ENCODE assay signal across 1 cellular context in genomic region chr10:102225646-102226541, GRCh38.
TF ChIP-seq lines count a peak whose summit lies in the region.

Gene ELOVL3, plus strand, starts transcription at chr10:102226299. Its CDS starts 250 bp downstream, at chr10:102226549.

TF ChIP-seq in K562, 482 proteins besides CTCF, POLR2A, EP300 and RAD21 (continued from another document and continues in another):
- TF ChIP-seq ATF1 (CRISPR knock-in tag; IDR thresholded peaks at IDR 0.05): no peak
- TF ChIP-seq ATF1 (tag; IDR thresholded peaks at IDR 0.05): peak; percentile 66; the same call in 1 of the 2 replicates
- peak; percentile 73 for TF ChIP-seq POLR2G (IDR thresholded peaks at IDR 0.05; ENCODE audit: low read depth, low read length)
- no peak for TF ChIP-seq TSC22D4 (tag; IDR thresholded peaks at IDR 0.05)
- TF ChIP-seq, protein P1, sequence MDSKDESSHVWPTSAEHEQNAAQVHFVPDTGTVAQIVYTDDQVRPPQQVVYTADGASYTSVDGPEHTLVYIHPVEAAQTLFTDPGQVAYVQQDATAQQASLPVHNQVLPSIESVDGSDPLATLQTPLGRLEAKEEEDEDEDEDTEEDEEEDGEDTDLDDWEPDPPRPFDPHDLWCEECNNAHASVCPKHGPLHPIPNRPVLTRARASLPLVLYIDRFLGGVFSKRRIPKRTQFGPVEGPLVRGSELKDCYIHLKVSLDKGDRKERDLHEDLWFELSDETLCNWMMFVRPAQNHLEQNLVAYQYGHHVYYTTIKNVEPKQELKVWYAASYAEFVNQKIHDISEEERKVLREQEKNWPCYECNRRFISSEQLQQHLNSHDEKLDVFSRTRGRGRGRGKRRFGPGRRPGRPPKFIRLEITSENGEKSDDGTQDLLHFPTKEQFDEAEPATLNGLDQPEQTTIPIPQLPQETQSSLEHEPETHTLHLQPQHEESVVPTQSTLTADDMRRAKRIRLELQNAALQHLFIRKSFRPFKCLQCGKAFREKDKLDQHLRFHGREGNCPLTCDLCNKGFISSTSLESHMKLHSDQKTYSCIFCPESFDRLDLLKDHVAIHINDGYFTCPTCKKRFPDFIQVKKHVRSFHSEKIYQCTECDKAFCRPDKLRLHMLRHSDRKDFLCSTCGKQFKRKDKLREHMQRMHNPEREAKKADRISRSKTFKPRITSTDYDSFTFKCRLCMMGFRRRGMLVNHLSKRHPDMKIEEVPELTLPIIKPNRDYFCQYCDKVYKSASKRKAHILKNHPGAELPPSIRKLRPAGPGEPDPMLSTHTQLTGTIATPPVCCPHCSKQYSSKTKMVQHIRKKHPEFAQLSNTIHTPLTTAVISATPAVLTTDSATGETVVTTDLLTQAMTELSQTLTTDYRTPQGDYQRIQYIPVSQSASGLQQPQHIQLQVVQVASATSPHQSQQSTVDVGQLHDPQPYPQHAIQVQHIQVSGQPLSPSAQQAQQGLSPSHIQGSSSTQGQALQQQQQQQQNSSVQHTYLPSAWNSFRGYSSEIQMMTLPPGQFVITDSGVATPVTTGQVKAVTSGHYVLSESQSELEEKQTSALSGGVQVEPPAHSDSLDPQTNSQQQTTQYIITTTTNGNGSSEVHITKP (IDR thresholded peaks at IDR 0.05; ENCODE audit: partially characterized antibody): peak; percentile 39
- peak; percentile 56 for TF ChIP-seq FOS (IDR thresholded peaks at IDR 0.05; ENCODE audit: extremely low read depth, insufficient read length)
- TF ChIP-seq TEAD1 (CRISPR knock-in tag; IDR thresholded peaks at IDR 0.05): peak in 1 of 2 experiments; percentile 52; a peak in 1 of 4 replicates
- no peak for TF ChIP-seq ID3 (CRISPR knock-in tag; IDR thresholded peaks at IDR 0.05)
- TF ChIP-seq ID3 (tag; IDR thresholded peaks at IDR 0.05): peak; percentile 67; the same call in 1 of the 2 replicates
- peak; percentile 93; the same call in 1 of the 2 replicates for TF ChIP-seq ATF6 (CRISPR knock-in tag; IDR thresholded peaks at IDR 0.05)
- TF ChIP-seq PTBP1 (IDR thresholded peaks at IDR 0.05; ENCODE audit: low read depth, low read length): no peak
- peak; percentile 27; the same call in 1 of the 2 replicates for TF ChIP-seq SUPT5H (IDR thresholded peaks at IDR 0.05)
- TF ChIP-seq RBM25 (IDR thresholded peaks at IDR 0.05; ENCODE audit: low read depth, low read length, severe bottlenecking): no peak
- peak; percentile 47 for TF ChIP-seq EGR1 (conservative IDR thresholded peaks at IDR 0.05)
- peak; percentile 67; the same call in 1 of the 2 replicates for TF ChIP-seq ZNF431 (CRISPR knock-in tag; IDR thresholded peaks at IDR 0.05)
- TF ChIP-seq SPI1 (IDR thresholded peaks at IDR 0.05; ENCODE audit: borderline replicate concordance, low read depth, low read length): peak; percentile 54; the same call in 1 of the 2 replicates
- no peak for TF ChIP-seq TARDBP (IDR thresholded peaks at IDR 0.05)
- peak; percentile 60 for TF ChIP-seq NFYB (IDR thresholded peaks at IDR 0.05; ENCODE audit: extremely low read depth, insufficient read length)
- TF ChIP-seq E2F5 (CRISPR knock-in tag; IDR thresholded peaks at IDR 0.05): peak; percentile 68; the same call in 1 of the 2 replicates
- no peak for TF ChIP-seq ZNF644 (tag; IDR thresholded peaks at IDR 0.05; ENCODE audit: low read depth)
- TF ChIP-seq, protein P2, sequence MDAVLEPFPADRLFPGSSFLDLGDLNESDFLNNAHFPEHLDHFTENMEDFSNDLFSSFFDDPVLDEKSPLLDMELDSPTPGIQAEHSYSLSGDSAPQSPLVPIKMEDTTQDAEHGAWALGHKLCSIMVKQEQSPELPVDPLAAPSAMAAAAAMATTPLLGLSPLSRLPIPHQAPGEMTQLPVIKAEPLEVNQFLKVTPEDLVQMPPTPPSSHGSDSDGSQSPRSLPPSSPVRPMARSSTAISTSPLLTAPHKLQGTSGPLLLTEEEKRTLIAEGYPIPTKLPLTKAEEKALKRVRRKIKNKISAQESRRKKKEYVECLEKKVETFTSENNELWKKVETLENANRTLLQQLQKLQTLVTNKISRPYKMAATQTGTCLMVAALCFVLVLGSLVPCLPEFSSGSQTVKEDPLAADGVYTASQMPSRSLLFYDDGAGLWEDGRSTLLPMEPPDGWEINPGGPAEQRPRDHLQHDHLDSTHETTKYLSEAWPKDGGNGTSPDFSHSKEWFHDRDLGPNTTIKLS (IDR thresholded peaks at IDR 0.05; ENCODE audit: borderline replicate concordance, low read depth): peak; percentile 26; the same call in 1 of the 2 replicates
- TF ChIP-seq ZNF3 (CRISPR knock-in tag; IDR thresholded peaks at IDR 0.05): no peak
- TF ChIP-seq CREM (IDR thresholded peaks at IDR 0.05; ENCODE audit: low read depth): peak; percentile 44
- TF ChIP-seq CHCHD3 (CRISPR knock-in tag; IDR thresholded peaks at IDR 0.05): no peak
- TF ChIP-seq RNF2 (IDR thresholded peaks at IDR 0.05): peak; percentile 82
- peak; percentile 93; the same call in 1 of the 2 replicates for TF ChIP-seq SREBF2 (CRISPR knock-in tag; IDR thresholded peaks at IDR 0.05)
- no peak for TF ChIP-seq TCFL5 (CRISPR knock-in tag; conservative IDR thresholded peaks at IDR 0.05)
- peak; percentile 36; the same call in 1 of the 2 replicates for TF ChIP-seq PHF8 (IDR thresholded peaks at IDR 0.05; ENCODE audit: borderline replicate concordance, low read length)
- TF ChIP-seq ASH1L (IDR thresholded peaks at IDR 0.05; ENCODE audit: borderline replicate concordance, low read depth, partially characterized antibody): no peak
- TF ChIP-seq, protein P3, sequence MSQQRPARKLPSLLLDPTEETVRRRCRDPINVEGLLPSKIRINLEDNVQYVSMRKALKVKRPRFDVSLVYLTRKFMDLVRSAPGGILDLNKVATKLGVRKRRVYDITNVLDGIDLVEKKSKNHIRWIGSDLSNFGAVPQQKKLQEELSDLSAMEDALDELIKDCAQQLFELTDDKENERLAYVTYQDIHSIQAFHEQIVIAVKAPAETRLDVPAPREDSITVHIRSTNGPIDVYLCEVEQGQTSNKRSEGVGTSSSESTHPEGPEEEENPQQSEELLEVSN (IDR thresholded peaks at IDR 0.05; ENCODE audit: borderline replicate concordance in 1 of 2, extremely low read depth in 1 of 2, insufficient read depth in 1 of 2, insufficient read length in 1 of 2, low read depth in 1 of 2, low read length in 1 of 2, poor library complexity in 1 of 2, severe bottlenecking in 1 of 2): peak; percentile 98
- TF ChIP-seq CXXC5 (CRISPR knock-in tag; IDR thresholded peaks at IDR 0.05): peak; percentile 80
- TF ChIP-seq ZNF592 (IDR thresholded peaks at IDR 0.05): peak; percentile 79
- TF ChIP-seq, protein P4, sequence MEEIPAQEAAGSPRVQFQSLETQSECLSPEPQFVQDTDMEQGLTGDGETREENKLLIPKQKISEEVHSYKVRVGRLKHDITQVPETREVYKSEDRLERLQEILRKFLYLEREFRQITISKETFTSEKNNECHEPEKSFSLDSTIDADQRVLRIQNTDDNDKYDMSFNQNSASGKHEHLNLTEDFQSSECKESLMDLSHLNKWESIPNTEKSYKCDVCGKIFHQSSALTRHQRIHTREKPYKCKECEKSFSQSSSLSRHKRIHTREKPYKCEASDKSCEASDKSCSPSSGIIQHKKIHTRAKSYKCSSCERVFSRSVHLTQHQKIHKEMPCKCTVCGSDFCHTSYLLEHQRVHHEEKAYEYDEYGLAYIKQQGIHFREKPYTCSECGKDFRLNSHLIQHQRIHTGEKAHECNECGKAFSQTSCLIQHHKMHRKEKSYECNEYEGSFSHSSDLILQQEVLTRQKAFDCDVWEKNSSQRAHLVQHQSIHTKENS (CRISPR knock-in tag; IDR thresholded peaks at IDR 0.05): no peak
- TF ChIP-seq, protein P5, sequence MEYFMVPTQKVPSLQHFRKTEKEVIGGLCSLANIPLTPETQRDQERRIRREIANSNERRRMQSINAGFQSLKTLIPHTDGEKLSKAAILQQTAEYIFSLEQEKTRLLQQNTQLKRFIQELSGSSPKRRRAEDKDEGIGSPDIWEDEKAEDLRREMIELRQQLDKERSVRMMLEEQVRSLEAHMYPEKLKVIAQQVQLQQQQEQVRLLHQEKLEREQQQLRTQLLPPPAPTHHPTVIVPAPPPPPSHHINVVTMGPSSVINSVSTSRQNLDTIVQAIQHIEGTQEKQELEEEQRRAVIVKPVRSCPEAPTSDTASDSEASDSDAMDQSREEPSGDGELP (CRISPR knock-in tag; IDR thresholded peaks at IDR 0.05; ENCODE audit: borderline replicate concordance): peak; percentile 80
- peak; percentile 80; the same call in 1 of the 2 replicates for TF ChIP-seq KDM2B (CRISPR knock-in tag; IDR thresholded peaks at IDR 0.05)
- peak; percentile 13 for TF ChIP-seq TAF1 (IDR thresholded peaks at IDR 0.05; ENCODE audit: control insufficient read depth, extremely low read depth, insufficient read depth, low read length, severe bottlenecking)
- TF ChIP-seq, protein P6, sequence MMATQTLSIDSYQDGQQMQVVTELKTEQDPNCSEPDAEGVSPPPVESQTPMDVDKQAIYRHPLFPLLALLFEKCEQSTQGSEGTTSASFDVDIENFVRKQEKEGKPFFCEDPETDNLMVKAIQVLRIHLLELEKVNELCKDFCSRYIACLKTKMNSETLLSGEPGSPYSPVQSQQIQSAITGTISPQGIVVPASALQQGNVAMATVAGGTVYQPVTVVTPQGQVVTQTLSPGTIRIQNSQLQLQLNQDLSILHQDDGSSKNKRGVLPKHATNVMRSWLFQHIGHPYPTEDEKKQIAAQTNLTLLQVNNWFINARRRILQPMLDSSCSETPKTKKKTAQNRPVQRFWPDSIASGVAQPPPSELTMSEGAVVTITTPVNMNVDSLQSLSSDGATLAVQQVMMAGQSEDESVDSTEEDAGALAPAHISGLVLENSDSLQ (IDR thresholded peaks at IDR 0.05): peak; percentile 49
- TF ChIP-seq, protein P7, sequence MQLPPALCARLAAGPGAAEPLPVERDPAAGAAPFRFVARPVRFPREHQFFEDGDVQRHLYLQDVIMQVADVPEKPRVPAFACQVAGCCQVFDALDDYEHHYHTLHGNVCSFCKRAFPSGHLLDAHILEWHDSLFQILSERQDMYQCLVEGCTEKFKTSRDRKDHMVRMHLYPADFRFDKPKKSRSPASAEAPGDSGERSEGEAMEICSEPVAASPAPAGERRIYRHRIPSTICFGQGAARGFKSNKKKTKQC (CRISPR knock-in tag; IDR thresholded peaks at IDR 0.05): peak; percentile 90
- 0 out of 2 replicates have a peak, but pooled peaks have one; percentile 21 for TF ChIP-seq CREB1 (IDR thresholded peaks at IDR 0.05)
- TF ChIP-seq CREB1 (CRISPR knock-in tag; IDR thresholded peaks at IDR 0.05): peak; percentile 66; the same call in 1 of the 2 replicates
- TF ChIP-seq ZFX (CRISPR knock-in tag; IDR thresholded peaks at IDR 0.05): peak; percentile 63; the same call in 1 of the 2 replicates
- peak; percentile 47 for TF ChIP-seq CCNT2 (IDR thresholded peaks at IDR 0.05; ENCODE audit: borderline replicate concordance, extremely low read depth, insufficient read length, low read depth, low read length)
